1 cellular context compared by ENCODE assay signal in genomic region chr7:155298834-155299538, GRCh38.
A peak's percentile ranks its signal among the peaks of the same experiment; 100 is the strongest.
TF ChIP-seq lines count a peak whose summit lies in the region.

No MANE protein-coding gene starts in this region.

TF ChIP-seq in K562, 482 proteins besides CTCF, POLR2A, EP300 and RAD21 (continued from another document and continues in another):
- TF ChIP-seq RREB1 (CRISPR knock-in tag; IDR thresholded peaks at IDR 0.05) (peak; percentile 99), MAX (CRISPR knock-in tag; IDR thresholded peaks at IDR 0.05) (peak; percentile 43; the same call in 1 of the 2 replicates), MAZ (CRISPR knock-in tag; conservative IDR thresholded peaks at IDR 0.05 in 1 of 2, IDR thresholded peaks at IDR 0.05 in 1 of 2) (peak in 1 of 2 experiments; percentile 38; a peak in 2 of 4 replicates), CTBP1 (IDR thresholded peaks at IDR 0.05; ENCODE audit: borderline replicate concordance) (peak; percentile 97), KAT7 (CRISPR knock-in tag; IDR thresholded peaks at IDR 0.05; ENCODE audit: borderline replicate concordance) (0 out of 2 replicates have a peak, but pooled peaks have one; percentile 54), ATF4 (CRISPR knock-in tag; IDR thresholded peaks at IDR 0.05) (peak; percentile 42; the same call in 1 of the 2 replicates), L3MBTL2 (IDR thresholded peaks at IDR 0.05) (no peak), SREBF1 (IDR thresholded peaks at IDR 0.05; ENCODE audit: borderline replicate concordance, low read depth, low read length) (peak; percentile 99), NKRF (IDR thresholded peaks at IDR 0.05; ENCODE audit: borderline replicate concordance) (peak; percentile 79), E2F6 (IDR thresholded peaks at IDR 0.05; ENCODE audit: borderline replicate concordance in 1 of 2, extremely low read depth in 1 of 2, insufficient read depth in 1 of 2, insufficient read length in 1 of 2, low read depth in 1 of 2, low read length in 1 of 2, poor library complexity in 1 of 2, severe bottlenecking in 1 of 2) (no peak), MGA (IDR thresholded peaks at IDR 0.05) (no peak), XRCC5 (IDR thresholded peaks at IDR 0.05; ENCODE audit: low read depth, low read length) (peak; percentile 67; the same call in 1 of the 2 replicates)
